In the genomic region with DNA sequence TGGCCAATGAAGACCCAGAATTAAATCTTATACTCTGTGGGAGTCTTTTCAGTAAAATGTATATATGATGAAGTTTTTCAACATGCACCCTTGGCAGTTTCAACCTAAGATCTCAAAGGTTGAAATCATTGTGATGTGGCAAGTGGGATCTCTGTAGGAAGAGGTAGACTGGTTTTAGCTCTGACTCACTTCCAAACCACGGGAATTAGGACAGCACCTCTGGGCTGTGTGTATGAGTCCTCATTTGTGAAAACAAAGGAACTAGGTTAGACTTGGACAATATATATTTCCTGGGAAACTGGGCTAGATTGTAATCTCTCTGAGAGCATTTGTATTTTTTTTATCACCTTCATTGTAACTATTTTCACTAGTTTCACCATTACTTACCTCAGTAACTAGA, we compare ENCODE assay signal across 24 cellular contexts.
DNase-seq lines count a peak whose midpoint lies in the region; ATAC-seq and TF ChIP-seq lines count a peak whose summit lies in the region.
"Had no signal": no experiment of that assay in that cellular context is flagged by ENCODE, and none has a peak within 500 bp of the region (broad histone marks: within the 10 kb centered on the region; RNA-seq: fewer than 3 reads in every experiment).

No MANE protein-coding gene starts in this region.

- DNase-seq in cardiac muscle cell (ENCODE audit: low read depth in 1 of 2, low spot score in 1 of 2) (peak in 1 of 2 donors; percentile 37), right cardiac atrium (no peak), cardiac fibroblast (ENCODE audit: low read depth in 2 of 2) (peak; percentile 3 to 75), kidney tubule cell (ENCODE audit: low spot score) (peak; percentile 74), SHP77 treated with DMSO at 0.1 percent for 48 hours (lab: John Stamatoyannopoulos, UW) (no peak), brain microvascular endothelial cell (no peak), germinal center (ENCODE audit: low spot score) (no peak)
- no peak for DNase-seq in activated T-helper 2 cell treated with anti-CD3 and anti-CD28 coated beads, Interferon-gamma antibody, Interleukin-2, Interleukin-4, amounts not matched to agents 10 μg/mL and 5 μg/mL and 100 μg/mL, durations not matched to agents 14 hours and 24 hours and 36 hours (ENCODE audit: low spot score)
- DNase-seq: activated CD4-positive, alpha-beta T cell treated with anti-CD3 and anti-CD28 coated beads, Interleukin-2, amount 10 ng/mL, durations not matched to agents 7 days and 5 days; activated naive CD4-positive, alpha-beta T cell treated with anti-CD3 and anti-CD28 coated beads, Interleukin-2, amount 10 ng/mL, durations not matched to agents 7 days and 5 days; cerebellar nuclear complex; foreskin melanocyte; GF-D8; GM23248; kidney; NCI-H2171 treated with DMSO at 0.1 percent for 48 hours; NCI-H526; RPMI8226; stimulated activated CD4-positive, alpha-beta T cell treated with anti-CD3 and anti-CD28 coated beads, Interleukin-2, amount 100 ng/mL, for 48 hours; substantia nigra; WERI-Rb-1 had no signal

- H3K27me3 Mint-ChIP-seq in activated T-helper 2 cell treated with anti-CD3 and anti-CD28 coated beads, Interferon-gamma antibody, Interleukin-2, Interleukin-4, amounts not matched to agents 10 μg/mL and 5 μg/mL and 100 μg/mL, durations not matched to agents 14 hours and 24 hours and 36 hours (ENCODE audit: low read depth) = no peaks in the 10 kb centered on the region
- H3K27me3 Mint-ChIP-seq: activated CD4-positive, alpha-beta T cell treated with anti-CD3 and anti-CD28 coated beads, Interleukin-2, amount 10 ng/mL, durations not matched to agents 7 days and 5 days; activated naive CD4-positive, alpha-beta T cell treated with anti-CD3 and anti-CD28 coated beads, Interleukin-2, amount 10 ng/mL, durations not matched to agents 7 days and 5 days; B cell had no signal

- no peaks in the 10 kb centered on the region for H3K36me3 Mint-ChIP-seq in activated T-helper 2 cell treated with anti-CD3 and anti-CD28 coated beads, Interferon-gamma antibody, Interleukin-2, Interleukin-4, amounts not matched to agents 10 μg/mL and 5 μg/mL and 100 μg/mL, durations not matched to agents 14 hours and 24 hours and 36 hours (ENCODE audit: low read depth)
- H3K36me3 Mint-ChIP-seq: activated naive CD4-positive, alpha-beta T cell treated with anti-CD3 and anti-CD28 coated beads, Interleukin-2, amount 10 ng/mL, durations not matched to agents 7 days and 5 days; stimulated activated effector memory CD8-positive, alpha-beta T cell treated with anti-CD3 and anti-CD28 coated beads, Interleukin-12 subunit alpha, Interleukin-12 subunit beta, amount 100 ng/mL, for 72 hours had no signal

- H3K27ac Mint-ChIP-seq in activated T-helper 2 cell treated with anti-CD3 and anti-CD28 coated beads, Interferon-gamma antibody, Interleukin-2, Interleukin-4, amounts not matched to agents 10 μg/mL and 5 μg/mL and 100 μg/mL, durations not matched to agents 14 hours and 24 hours and 36 hours = no peak overlapping the region
- H3K27ac Mint-ChIP-seq: activated CD4-positive, alpha-beta T cell treated with anti-CD3 and anti-CD28 coated beads, Interleukin-2, amount 10 ng/mL, durations not matched to agents 7 days and 5 days; activated naive CD4-positive, alpha-beta T cell treated with anti-CD3 and anti-CD28 coated beads, Interleukin-2, amount 10 ng/mL, durations not matched to agents 7 days and 5 days; B cell; stimulated activated effector memory CD8-positive, alpha-beta T cell treated with anti-CD3 and anti-CD28 coated beads, Interleukin-12 subunit alpha, Interleukin-12 subunit beta, amount 100 ng/mL, for 72 hours had no signal

- 66% methylated on average over 1 of the region's 1 CpG for WGBS in right cardiac atrium

- TF ChIP-seq CTCF in cardiac muscle cell (IDR thresholded peaks at IDR 0.05; ENCODE audit: low read depth, low read length) (no peak), cardiac fibroblast (IDR thresholded peaks at IDR 0.05; ENCODE audit: low read depth, low read length) (no peak), brain microvascular endothelial cell (IDR thresholded peaks at IDR 0.05; ENCODE audit: low read depth, low read length, missing control alignments) (no peak)

- H3K9me3 ChIP-seq in cardiac muscle cell (ENCODE audit: low read depth) (no peaks in the 10 kb centered on the region), right cardiac atrium (ENCODE audit: control insufficient read depth, low read length) (no peaks in the 10 kb centered on the region)

- H3K36me3 ChIP-seq in cardiac muscle cell = no peaks in the 10 kb centered on the region
- H3K36me3 ChIP-seq in brain microvascular endothelial cell (replicated peaks) = no peaks in the 10 kb centered on the region
- H3K36me3 ChIP-seq: WERI-Rb-1 had no signal

- peaks cover 43% of the 10 kb centered on the region for H3K9me3 Mint-ChIP-seq in activated T-helper 2 cell treated with anti-CD3 and anti-CD28 coated beads, Interferon-gamma antibody, Interleukin-2, Interleukin-4, amounts not matched to agents 10 μg/mL and 5 μg/mL and 100 μg/mL, durations not matched to agents 14 hours and 24 hours and 36 hours

- peaks cover 19% of the 10 kb centered on the region for H3K4me1 ChIP-seq in cardiac muscle cell (ENCODE audit: low read depth)
- no peaks in the 10 kb centered on the region for H3K4me1 ChIP-seq in right cardiac atrium (ENCODE audit: control insufficient read depth, insufficient read depth, low read length)

- H3K27me3 ChIP-seq in cardiac muscle cell (no peaks in the 10 kb centered on the region), right cardiac atrium (ENCODE audit: control insufficient read depth, insufficient read depth) (no peaks in the 10 kb centered on the region), brain microvascular endothelial cell (replicated peaks) (no peaks in the 10 kb centered on the region)

- H3K4me1 Mint-ChIP-seq in activated T-helper 2 cell treated with anti-CD3 and anti-CD28 coated beads, Interferon-gamma antibody, Interleukin-2, Interleukin-4, amounts not matched to agents 10 μg/mL and 5 μg/mL and 100 μg/mL, durations not matched to agents 14 hours and 24 hours and 36 hours (ENCODE audit: low read depth) = no peaks in the 10 kb centered on the region
- H3K4me1 Mint-ChIP-seq: activated CD4-positive, alpha-beta T cell treated with anti-CD3 and anti-CD28 coated beads, Interleukin-2, amount 10 ng/mL, durations not matched to agents 7 days and 5 days; activated naive CD4-positive, alpha-beta T cell treated with anti-CD3 and anti-CD28 coated beads, Interleukin-2, amount 10 ng/mL, durations not matched to agents 7 days and 5 days; B cell; stimulated activated effector memory CD8-positive, alpha-beta T cell treated with anti-CD3 and anti-CD28 coated beads, Interleukin-12 subunit alpha, Interleukin-12 subunit beta, amount 100 ng/mL, for 72 hours had no signal

- ATAC-seq in right cardiac atrium = no peak
- ATAC-seq: stimulated activated effector memory CD8-positive, alpha-beta T cell treated with anti-CD3 and anti-CD28 coated beads, Interleukin-12 subunit alpha, Interleukin-12 subunit beta, amount 100 ng/mL, for 72 hours had no signal

- H3K4me3 Mint-ChIP-seq in activated T-helper 2 cell treated with anti-CD3 and anti-CD28 coated beads, Interferon-gamma antibody, Interleukin-2, Interleukin-4, amounts not matched to agents 10 μg/mL and 5 μg/mL and 100 μg/mL, durations not matched to agents 14 hours and 24 hours and 36 hours (ENCODE audit: low read depth) = no peak overlapping the region
- H3K4me3 Mint-ChIP-seq: activated CD4-positive, alpha-beta T cell treated with anti-CD3 and anti-CD28 coated beads, Interleukin-2, amount 10 ng/mL, durations not matched to agents 7 days and 5 days; activated naive CD4-positive, alpha-beta T cell treated with anti-CD3 and anti-CD28 coated beads, Interleukin-2, amount 10 ng/mL, durations not matched to agents 7 days and 5 days; B cell; stimulated activated effector memory CD8-positive, alpha-beta T cell treated with anti-CD3 and anti-CD28 coated beads, Interleukin-12 subunit alpha, Interleukin-12 subunit beta, amount 100 ng/mL, for 72 hours had no signal

- in situ Hi-C loops in brain microvascular endothelial cell (cut with HindIII; ENCODE audit: low pct_ligation_motif_present, low sequenced_read_pairs) = no loop called here

- H3K4me3 ChIP-seq in cardiac muscle cell (no peak overlapping the region), right cardiac atrium (ENCODE audit: low read length) (no peak overlapping the region), cardiac fibroblast (replicated peaks in 1 of 2; ENCODE audit: low read depth in 2 of 2, low read length in 2 of 2) (no peak overlapping the region), brain microvascular endothelial cell (ENCODE audit: low read depth, low read length) (no peak overlapping the region)
- H3K4me3 ChIP-seq: GM23248 had no signal

- H3K27ac ChIP-seq in cardiac muscle cell = peak overlapping the region; percentile 20
- no peak overlapping the region for H3K27ac ChIP-seq in right cardiac atrium (ENCODE audit: low read length)
- no peak overlapping the region for H3K27ac ChIP-seq in brain microvascular endothelial cell
- H3K27ac ChIP-seq: GM23248, KMS-11, WERI-Rb-1 had no signal

- intact Hi-C loops in right cardiac atrium (cut with DNase I) = no loop called here
- intact Hi-C loops in activated T-helper 2 cell treated with anti-CD3 and anti-CD28 coated beads, Interferon-gamma antibody, Interleukin-2, Interleukin-4, amounts not matched to agents 10 μg/mL and 5 μg/mL and 100 μg/mL, durations not matched to agents 14 hours and 24 hours and 36 hours (cut with micrococcal nuclease) = no loop called here

Comparison
In these comparisons a context has a peak if more than half of its experiments do, and no peak if none do; other contexts are left out.
1. DNase-seq: peak in cardiac fibroblast (2 of 2) and kidney tubule cell (single experiment); none in right cardiac atrium (0 of 3), SHP77 treated with DMSO at 0.1 percent for 48 hours (single experiment), brain microvascular endothelial cell (single experiment), activated T-helper 2 cell treated with anti-CD3 and anti-CD28 coated beads, Interferon-gamma antibody, Interleukin-2, Interleukin-4, amounts not matched to agents 10 μg/mL and 5 μg/mL and 100 μg/mL, durations not matched to agents 14 hours and 24 hours and 36 hours (single experiment) and germinal center (single experiment).